17 cellular contexts compared by ENCODE assay signal in the genomic region with DNA sequence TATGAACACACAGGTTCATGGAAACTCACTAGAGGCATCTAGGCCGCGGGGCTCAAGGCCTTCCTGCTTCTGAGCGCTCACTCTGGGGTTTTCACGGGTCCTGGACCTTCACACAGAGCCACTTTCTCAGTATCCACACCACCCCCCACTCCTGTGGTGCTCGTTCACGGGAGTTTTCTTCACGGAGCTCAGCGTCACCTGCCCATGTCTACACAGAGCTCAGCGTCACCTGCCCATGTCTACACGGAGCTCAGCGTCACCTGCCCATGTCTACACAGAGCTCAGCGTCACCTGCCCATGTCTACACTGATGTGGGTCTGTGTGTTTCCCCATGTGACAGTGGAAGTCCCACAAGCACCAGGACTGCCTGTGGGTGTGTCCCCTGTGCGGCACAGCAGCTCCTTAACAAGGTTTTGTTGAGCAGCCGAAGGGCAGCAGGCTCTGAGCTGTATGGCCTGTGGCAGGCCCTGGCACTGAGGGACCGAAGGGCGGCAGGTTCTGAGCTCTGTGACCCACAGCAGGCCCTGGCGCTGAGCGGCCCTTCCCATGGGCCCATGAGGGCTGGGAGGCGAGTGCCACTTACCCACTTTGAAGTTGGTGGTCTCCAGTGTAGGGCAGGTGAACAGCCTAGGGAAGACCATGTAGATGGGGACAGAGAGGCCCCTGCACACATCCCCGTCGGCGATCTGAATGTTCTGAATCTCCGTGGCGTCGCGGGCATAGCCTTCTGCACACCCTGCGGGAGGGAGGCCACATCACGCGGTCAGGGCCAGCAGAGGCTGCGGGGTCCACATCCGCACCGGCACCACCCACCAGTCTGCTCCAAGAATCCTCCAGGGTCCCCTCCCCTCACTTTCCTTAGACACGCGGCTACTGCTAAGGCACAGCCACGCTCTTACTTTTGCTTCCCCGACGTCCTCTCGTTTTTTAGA. TPM values are rescaled to one million over a fixed set of nuclear protein-coding genes. Genes with fewer than 3 reads are reported as not detected.
DNase-seq lines count a peak whose midpoint lies in the region; ATAC-seq and TF ChIP-seq lines count a peak whose summit lies in the region.
"Had no signal": no experiment of that assay in that cellular context is flagged by ENCODE, and none has a peak within 500 bp of the region (broad histone marks: within the 10 kb centered on the region; RNA-seq: fewer than 3 reads in every experiment).

No MANE protein-coding gene starts in this region.

- peaks cover 36% of the 10 kb centered on the region for H3K4me1 Mint-ChIP-seq in activated naive CD4-positive, alpha-beta T cell treated with anti-CD3 and anti-CD28 coated beads, Interleukin-2, amount 50 U/mL, for 24 hours
- peaks cover 23% of the 10 kb centered on the region for H3K4me1 Mint-ChIP-seq in T-helper 17 cell
- H3K4me1 Mint-ChIP-seq in glutamatergic neuron (ENCODE audit: low read depth, unreplicated experiment) = no peaks in the 10 kb centered on the region
- H3K4me1 Mint-ChIP-seq in mesothelial cell of epicardium = no peaks in the 10 kb centered on the region

- no peaks in the 10 kb centered on the region for H3K27me3 Mint-ChIP-seq in activated naive CD4-positive, alpha-beta T cell treated with anti-CD3 and anti-CD28 coated beads, Interleukin-2, amount 50 U/mL, for 24 hours
- H3K27me3 Mint-ChIP-seq in T-helper 17 cell (no peaks in the 10 kb centered on the region), glutamatergic neuron (ENCODE audit: unreplicated experiment) (peaks cover 3% of the 10 kb centered on the region), mesothelial cell of epicardium (ENCODE audit: low read depth) (no peaks in the 10 kb centered on the region)

- no peak overlapping the region for H3K4me3 ChIP-seq in testis
- H3K4me3 ChIP-seq: pancreas, sigmoid colon had no signal

- WGBS in testis, 2 donors = 94 to 97% methylated on average over 24 to 37 of the region's 38 CpGs

- peaks cover 10% of the 10 kb centered on the region for H3K36me3 Mint-ChIP-seq in activated naive CD4-positive, alpha-beta T cell treated with anti-CD3 and anti-CD28 coated beads, Interleukin-2, amount 50 U/mL, for 24 hours
- H3K36me3 Mint-ChIP-seq in T-helper 17 cell (ENCODE audit: low read depth) = peaks cover 9% of the 10 kb centered on the region
- peaks cover 9% of the 10 kb centered on the region for H3K36me3 Mint-ChIP-seq in glutamatergic neuron (ENCODE audit: unreplicated experiment)
- H3K36me3 Mint-ChIP-seq in mesothelial cell of epicardium = peaks cover 68% of the 10 kb centered on the region

- no peak overlapping the region for H3K4me3 Mint-ChIP-seq in activated naive CD4-positive, alpha-beta T cell treated with anti-CD3 and anti-CD28 coated beads, Interleukin-2, amount 50 U/mL, for 24 hours
- no peak overlapping the region for H3K4me3 Mint-ChIP-seq in T-helper 17 cell
- H3K4me3 Mint-ChIP-seq in glutamatergic neuron (ENCODE audit: unreplicated experiment) = no peak overlapping the region
- H3K4me3 Mint-ChIP-seq in mesothelial cell of epicardium = no peak overlapping the region

- no peak for TF ChIP-seq POLR2A in testis (IDR thresholded peaks at IDR 0.05)

- TF ChIP-seq CTCF in glutamatergic neuron (IDR thresholded peaks at IDR 0.05; ENCODE audit: partially characterized antibody, unreplicated experiment) = no peak
- no peak for TF ChIP-seq CTCF in testis (IDR thresholded peaks at IDR 0.05)
- TF ChIP-seq CTCF in mesothelial cell of epicardium (IDR thresholded peaks at IDR 0.05; ENCODE audit: unreplicated experiment) = no peak

- no peak for DNase-seq in activated naive CD4-positive, alpha-beta T cell treated with Interleukin-2 at 50 U/mL for 16 hours
- no peak for DNase-seq in T-helper 17 cell
- DNase-seq in glutamatergic neuron = no peak
- DNase-seq in testis = peak; percentile 10
- no peak for DNase-seq in mesothelial cell of epicardium (ENCODE audit: low spot score in 2 of 2, unreplicated experiment in 2 of 2)
- DNase-seq: caudate nucleus, DMS153, foreskin keratinocyte, GF-D8, GOT3, hypothalamus, KBM-7, sigmoid colon, SW 1271 had no signal

- H3K27ac Mint-ChIP-seq in activated naive CD4-positive, alpha-beta T cell treated with anti-CD3 and anti-CD28 coated beads, Interleukin-2, amount 50 U/mL, for 24 hours = peak overlapping the region; percentile 81
- H3K27ac Mint-ChIP-seq in T-helper 17 cell = peak overlapping the region; percentile 95
- H3K27ac Mint-ChIP-seq in glutamatergic neuron (ENCODE audit: unreplicated experiment) = peak overlapping the region; percentile 33
- H3K27ac Mint-ChIP-seq in mesothelial cell of epicardium = no peak overlapping the region

- intact Hi-C loops in testis (cut with DNase I; ENCODE audit: low total_unique reads) = no loop called here

- H3K9me3 Mint-ChIP-seq in activated naive CD4-positive, alpha-beta T cell treated with anti-CD3 and anti-CD28 coated beads, Interleukin-2, amount 50 U/mL, for 24 hours = no peaks in the 10 kb centered on the region
- peaks cover 2% of the 10 kb centered on the region for H3K9me3 Mint-ChIP-seq in glutamatergic neuron (ENCODE audit: unreplicated experiment)
- H3K9me3 Mint-ChIP-seq in mesothelial cell of epicardium = no peaks in the 10 kb centered on the region

- no peaks in the 10 kb centered on the region for H3K27me3 ChIP-seq in testis
- H3K27me3 ChIP-seq: foreskin keratinocyte, pancreas, sigmoid colon had no signal

- H3K27ac ChIP-seq in testis = no peak overlapping the region
- H3K27ac ChIP-seq: foreskin keratinocyte, pancreas, sigmoid colon had no signal

- ATAC-seq in T-helper 17 cell = no peak
- ATAC-seq in GM19463 (IDR thresholded peaks at IDR 0.05; ENCODE audit: unreplicated experiment) = no peak
- ATAC-seq: foreskin keratinocyte, pancreas had no signal

- no peaks in the 10 kb centered on the region for H3K4me1 ChIP-seq in testis
- H3K4me1 ChIP-seq: foreskin keratinocyte, pancreas, sigmoid colon had no signal

- H3K9me3 ChIP-seq in T-helper 17 cell (ENCODE audit: control insufficient read depth, low read length, poor library complexity, severe bottlenecking) (no peaks in the 10 kb centered on the region), testis (no peaks in the 10 kb centered on the region)
- H3K9me3 ChIP-seq: pancreas, sigmoid colon had no signal

- no peaks in the 10 kb centered on the region for H3K36me3 ChIP-seq in testis (ENCODE audit: low read depth, missing control alignments)

RNA-seq across cellular contexts. Expression of a gene that starts 39.8 kb away (rescaled TPM):
- 10 to 100 TPM; 42.9 to 45.8 TPM for total RNA-seq in T-helper 17 cell
- 60.3 TPM for total RNA-seq in glutamatergic neuron (ENCODE audit: unreplicated experiment)
- total RNA-seq in testis = 10 to 100 TPM; 46.5 to 48.1 TPM
- 25.3 TPM for polyA plus RNA-seq in testis (ENCODE audit: insufficient read depth, low read depth, low replicate concordance)
- total RNA-seq in mesothelial cell of epicardium = 37.6 to 45.0 TPM (median 42.4 TPM) in 3 replicates
